8 cellular contexts compared by ENCODE assay signal in the genomic region with DNA sequence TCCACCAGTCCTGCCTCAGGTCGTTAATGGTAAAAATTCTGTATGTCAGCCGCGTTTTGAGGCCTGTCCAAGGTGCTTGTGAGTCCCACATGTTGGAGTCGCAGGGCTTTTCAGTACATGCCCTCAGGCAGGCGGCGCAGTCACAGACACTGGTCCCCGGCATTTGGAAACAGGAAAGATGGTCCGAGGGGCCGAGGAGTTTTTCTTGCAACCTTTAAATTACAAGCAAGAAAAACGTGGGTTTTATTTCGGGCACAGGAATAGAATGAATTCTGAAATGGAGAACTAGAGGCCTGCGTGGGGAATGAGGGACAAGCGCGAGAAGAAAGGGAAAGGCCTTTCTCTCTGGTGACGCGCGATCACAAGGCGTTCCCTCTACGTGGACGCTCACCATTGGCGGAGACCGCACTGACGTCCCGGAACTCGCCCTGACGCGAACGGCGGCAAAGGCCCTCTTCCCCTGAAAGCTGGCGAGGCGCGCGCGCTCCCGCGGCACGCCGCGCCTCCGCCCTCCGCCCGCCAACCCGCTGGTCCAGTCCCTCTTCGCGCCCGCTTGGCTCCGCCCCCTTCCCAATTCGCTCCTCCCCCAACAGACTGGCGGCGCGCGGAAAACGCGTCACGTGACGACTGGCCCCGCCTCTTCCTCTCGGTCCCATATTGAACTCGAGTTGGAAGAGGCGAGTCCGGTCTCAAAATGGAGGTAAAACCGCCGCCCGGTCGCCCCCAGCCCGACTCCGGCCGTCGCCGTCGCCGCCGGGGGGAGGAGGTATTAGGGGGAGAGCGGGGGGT. TPM values are rescaled to one million over a fixed set of nuclear protein-coding genes. Genes with fewer than 3 reads are reported as not detected.
DNase-seq lines count a peak whose midpoint lies in the region; ATAC-seq and TF ChIP-seq lines count a peak whose summit lies in the region.

HNRNPA3 (plus strand) TSS at position 689 of the 789 bp plus-strand sequence; CDS start at position 695, 6 bp downstream.

- DNase-seq in GM19240 (ENCODE audit: insufficient read length, low spot score) (peak; percentile 79), NCI-H526 (lab: John Stamatoyannopoulos, UW) (peak; percentile 96 to 99), colonic mucosa (peak; percentile 100), kidney tubule cell (ENCODE audit: low spot score) (peak; percentile 99)
- DNase-seq in activated CD4-positive, alpha-beta T cell treated with anti-CD3 and anti-CD28 coated beads for 48 hours: peak; percentile 100
- DNase-seq in stimulated activated CD4-positive, alpha-beta T cell treated with anti-CD3 and anti-CD28 coated beads, Interleukin-1b, Interleukin-23, amount 100 ng/mL, for 24 hours (ENCODE audit: low read depth in 4 of 4, low spot score in 1 of 4): peak; percentile 98 to 99 (median 98)

- H3K4me2 ChIP-seq in BLaER1: peak within 1 kb of the TSS; percentile 86

- H3K27ac ChIP-seq in BLaER1 (peak within 1 kb of the TSS; percentile 100), colonic mucosa (peak within 1 kb of the TSS; percentile 100)

- H4K20me1 ChIP-seq in BLaER1: peaks cover 46% of the 10 kb centered on the region

- peak; percentile 89 for ATAC-seq in HG03460 (IDR thresholded peaks at IDR 0.05; ENCODE audit: unreplicated experiment)

- intact Hi-C loops in colonic mucosa (cut with DNase I): no loop called here

- no peaks in the 10 kb centered on the region for H3K9me3 ChIP-seq in BLaER1
- H3K9me3 ChIP-seq in colonic mucosa: no peaks in the 10 kb centered on the region

- TF ChIP-seq CTCF in colonic mucosa (IDR thresholded peaks at IDR 0.05): no peak

- peak within 1 kb of the TSS; percentile 100 for H3K9ac ChIP-seq in BLaER1
- peak within 1 kb of the TSS; percentile 96 to 100 for H3K9ac ChIP-seq in colonic mucosa (ENCODE audit: low read depth in 2 of 2, low read length in 2 of 2)

- H3K4me3 ChIP-seq in BLaER1 (peak within 1 kb of the TSS; percentile 85), colonic mucosa (peak within 1 kb of the TSS; percentile 81)

- peaks cover 33% of the 10 kb centered on the region for H3K36me3 ChIP-seq in BLaER1
- peaks cover 4% of the 10 kb centered on the region for H3K36me3 ChIP-seq in colonic mucosa

- H3K4me1 ChIP-seq in BLaER1 (peaks cover 29% of the 10 kb centered on the region), colonic mucosa (no peaks in the 10 kb centered on the region)

- H3K27me3 ChIP-seq in BLaER1 (no peaks in the 10 kb centered on the region), colonic mucosa (no peaks in the 10 kb centered on the region)

RNA-seq across cellular contexts. Expression of gene HNRNPA3, which starts in this region (rescaled TPM):
- total RNA-seq in colonic mucosa: 100 to 1,000 TPM; 147 to 278 TPM

Comparison
In these comparisons a context has a peak if more than half of its experiments do, and no peak if none do; other contexts are left out.
1. Peak in every context shown above with its lines: DNase-seq, ATAC-seq, H3K4me3 ChIP-seq and H3K27ac ChIP-seq.